Comparison of ENCODE assay signal across 8 cellular contexts in genomic region chr1:52404975-52405338, GRCh38. TPM values are rescaled to one million over a fixed set of nuclear protein-coding genes. Genes with fewer than 3 reads are reported as not detected.
DNase-seq lines count a peak whose midpoint lies in the region; ATAC-seq and TF ChIP-seq lines count a peak whose summit lies in the region.

No MANE protein-coding gene starts in this region.

- H3K9ac ChIP-seq in GM23248: peak overlapping the region; percentile 97
- peak overlapping the region; percentile 99 for H3K9ac ChIP-seq in skeletal muscle satellite cell (ENCODE audit: low read depth, low read length)

- no peaks in the 10 kb centered on the region for H4K20me1 ChIP-seq in GM23248 (ENCODE audit: insufficient read depth)

- POLR2A ChIA-PET in WTC11 (lab: Charles Lee): interaction anchor here (0.5 to 1.9 kb wide), 15 partner anchors 12 to 349 kb away, joined by 3 to 16 read pairs (median 3); partner anchors contain the start of genes BTF3L4, CC2D1B, TUT4 and TXNDC12

- H3K9me3 ChIP-seq in GM23248 (ENCODE audit: low read depth) (no peaks in the 10 kb centered on the region), skeletal muscle satellite cell (replicated peaks; ENCODE audit: low read length) (no peaks in the 10 kb centered on the region)

- peaks cover 48% of the 10 kb centered on the region for H3K36me3 Mint-ChIP-seq in WTC11
- H3K36me3 Mint-ChIP-seq in glutamatergic neuron (ENCODE audit: unreplicated experiment): no peaks in the 10 kb centered on the region

- H2AFZ ChIP-seq in GM23248: peak overlapping the region; percentile 99

- WGBS in GM23248 (ENCODE audit: low coverage in 1 of 2, low lambda C conversion rate in 2 of 2, missing lambda C conversion rate in 2 of 2), 2 experiments: 4 to 6% methylated on average over 8 of the region's 8 CpGs

- peaks cover 23% of the 10 kb centered on the region for H3K4me1 Mint-ChIP-seq in WTC11
- H3K4me1 Mint-ChIP-seq in glutamatergic neuron (ENCODE audit: low read depth, unreplicated experiment): peaks cover 5% of the 10 kb centered on the region

- H3K27me3 Mint-ChIP-seq in WTC11 (ENCODE audit: low read depth) (no peaks in the 10 kb centered on the region), glutamatergic neuron (ENCODE audit: unreplicated experiment) (peaks cover 2% of the 10 kb centered on the region)

- H3K27ac Mint-ChIP-seq in WTC11: peak overlapping the region; percentile 100
- H3K27ac Mint-ChIP-seq in glutamatergic neuron (ENCODE audit: unreplicated experiment): peak overlapping the region; percentile 85

- H3K4me3 Mint-ChIP-seq in WTC11 (peak overlapping the region; percentile 100), glutamatergic neuron (ENCODE audit: unreplicated experiment) (peak overlapping the region; percentile 100)

- peaks cover 59% of the 10 kb centered on the region for H3K79me2 ChIP-seq in GM23248 (ENCODE audit: insufficient read depth)

- DNase-seq in GM23248 (no peak), WTC11 (ENCODE audit: low spot score) (no peak), glutamatergic neuron (no peak), A172 (ENCODE audit: low spot score) (no peak), NCI-H82 (lab: John Stamatoyannopoulos, UW) (no peak)

- no peaks in the 10 kb centered on the region for H3K9me2 ChIP-seq in GM23248 (ENCODE audit: insufficient read depth)

- H3K27me3 ChIP-seq in GM23248 (replicated peaks; ENCODE audit: insufficient read depth): no peaks in the 10 kb centered on the region
- H3K27me3 ChIP-seq in skeletal muscle satellite cell (ENCODE audit: control insufficient read depth, insufficient read depth, low read length): no peaks in the 10 kb centered on the region

- TF ChIP-seq CTCF in WTC11 (IDR thresholded peaks at IDR 0.05) (no peak), glutamatergic neuron (IDR thresholded peaks at IDR 0.05; ENCODE audit: partially characterized antibody, unreplicated experiment) (no peak)

- peaks cover 11% of the 10 kb centered on the region for H3K4me1 ChIP-seq in GM23248 (ENCODE audit: insufficient read depth)
- peaks cover 13% of the 10 kb centered on the region for H3K4me1 ChIP-seq in skeletal muscle satellite cell (ENCODE audit: control insufficient read depth, insufficient read depth, low read length)

- CTCF ChIA-PET in WTC11 (lab: Charles Lee): interaction anchor here (0.6 to 1.6 kb wide), 3 partner anchors 148 to 282 kb away, joined by 4 to 13 read pairs (median 4); partner anchors contain the start of gene TUT4

- H3F3A ChIP-seq in GM23248 (ENCODE audit: insufficient read depth): no peaks in the 10 kb centered on the region

- H3K4me3 ChIP-seq in GM23248 (peak overlapping the region; percentile 100), skeletal muscle satellite cell (ENCODE audit: low read length) (peak overlapping the region; percentile 97)

- in situ Hi-C loops in GM23248 (cut with MboI): no loop called here

- no peaks in the 10 kb centered on the region for H3K9me3 Mint-ChIP-seq in WTC11
- H3K9me3 Mint-ChIP-seq in glutamatergic neuron (ENCODE audit: unreplicated experiment): peaks cover 1% of the 10 kb centered on the region

- peak overlapping the region; percentile 89 for H3K27ac ChIP-seq in GM23248

- peak overlapping the region; percentile 99 for H3K4me2 ChIP-seq in GM23248 (ENCODE audit: unreplicated experiment)
- H3K4me2 ChIP-seq in skeletal muscle satellite cell (ENCODE audit: low read length): peak overlapping the region; percentile 95

- H3K36me3 ChIP-seq in GM23248 (ENCODE audit: low read depth) (peaks cover 26% of the 10 kb centered on the region; the same call in 1 of the 2 replicates), skeletal muscle satellite cell (ENCODE audit: insufficient read depth, low read length) (peaks cover 37% of the 10 kb centered on the region)

- ATAC-seq in WTC11 (no peak), HG02840 (IDR thresholded peaks at IDR 0.05; ENCODE audit: low FRiP score, unreplicated experiment) (no peak), HG02973 (IDR thresholded peaks at IDR 0.05; ENCODE audit: unreplicated experiment) (no peak)

TF ChIP-seq in WTC11, 78 proteins besides CTCF, POLR2A, EP300 and RAD21 (continues in another document):
- TF ChIP-seq FOXJ3 (CRISPR knock-in tag; IDR thresholded peaks at IDR 0.05; ENCODE audit: borderline replicate concordance) (no peak), ZNF423 (CRISPR knock-in tag; IDR thresholded peaks at IDR 0.05) (no peak), NFYB (CRISPR knock-in tag; conservative IDR thresholded peaks at IDR 0.05; ENCODE audit: low read depth) (no peak), AR (CRISPR knock-in tag; IDR thresholded peaks at IDR 0.05) (no peak), OVOL2 (CRISPR knock-in tag; IDR thresholded peaks at IDR 0.05; ENCODE audit: borderline replicate concordance) (no peak), TEAD1 (CRISPR knock-in tag; IDR thresholded peaks at IDR 0.05) (no peak), SMAD3 (CRISPR knock-in tag; IDR thresholded peaks at IDR 0.05; ENCODE audit: borderline replicate concordance) (no peak), KAT7 (CRISPR knock-in tag; IDR thresholded peaks at IDR 0.05; ENCODE audit: borderline replicate concordance) (no peak)
- TF ChIP-seq, protein P1, sequence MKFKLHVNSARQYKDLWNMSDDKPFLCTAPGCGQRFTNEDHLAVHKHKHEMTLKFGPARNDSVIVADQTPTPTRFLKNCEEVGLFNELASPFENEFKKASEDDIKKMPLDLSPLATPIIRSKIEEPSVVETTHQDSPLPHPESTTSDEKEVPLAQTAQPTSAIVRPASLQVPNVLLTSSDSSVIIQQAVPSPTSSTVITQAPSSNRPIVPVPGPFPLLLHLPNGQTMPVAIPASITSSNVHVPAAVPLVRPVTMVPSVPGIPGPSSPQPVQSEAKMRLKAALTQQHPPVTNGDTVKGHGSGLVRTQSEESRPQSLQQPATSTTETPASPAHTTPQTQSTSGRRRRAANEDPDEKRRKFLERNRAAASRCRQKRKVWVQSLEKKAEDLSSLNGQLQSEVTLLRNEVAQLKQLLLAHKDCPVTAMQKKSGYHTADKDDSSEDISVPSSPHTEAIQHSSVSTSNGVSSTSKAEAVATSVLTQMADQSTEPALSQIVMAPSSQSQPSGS (CRISPR knock-in tag; IDR thresholded peaks at IDR 0.05; ENCODE audit: borderline replicate concordance, low read depth): no peak
- TF ChIP-seq, protein P2, sequence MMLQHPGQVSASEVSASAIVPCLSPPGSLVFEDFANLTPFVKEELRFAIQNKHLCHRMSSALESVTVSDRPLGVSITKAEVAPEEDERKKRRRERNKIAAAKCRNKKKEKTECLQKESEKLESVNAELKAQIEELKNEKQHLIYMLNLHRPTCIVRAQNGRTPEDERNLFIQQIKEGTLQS (CRISPR knock-in tag; conservative IDR thresholded peaks at IDR 0.05): no peak
- TF ChIP-seq, protein P3, sequence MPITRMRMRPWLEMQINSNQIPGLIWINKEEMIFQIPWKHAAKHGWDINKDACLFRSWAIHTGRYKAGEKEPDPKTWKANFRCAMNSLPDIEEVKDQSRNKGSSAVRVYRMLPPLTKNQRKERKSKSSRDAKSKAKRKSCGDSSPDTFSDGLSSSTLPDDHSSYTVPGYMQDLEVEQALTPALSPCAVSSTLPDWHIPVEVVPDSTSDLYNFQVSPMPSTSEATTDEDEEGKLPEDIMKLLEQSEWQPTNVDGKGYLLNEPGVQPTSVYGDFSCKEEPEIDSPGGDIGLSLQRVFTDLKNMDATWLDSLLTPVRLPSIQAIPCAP (CRISPR knock-in tag; IDR thresholded peaks at IDR 0.05): no peak

RNA-seq across cellular contexts. Expression of gene PRPF38A, which starts 0.6 kb away (rescaled TPM):
- 6.1 and 14.8 TPM in 2 replicates for total RNA-seq in GM23248 (2014; rRNA removed; shearing (Covaris generic))
- 27.0 and 27.3 TPM in 2 replicates for polyA plus RNA-seq in GM23248 (2016; fragmentation: Nextera tagmentation; extraction: Ambion mirVana)
- 59.6 to 62.4 TPM (median 59.7 TPM) in 3 replicates for total RNA-seq in WTC11 (2021)
- total RNA-seq in glutamatergic neuron (ENCODE audit: unreplicated experiment): 41.6 TPM
- 7.1 and 10.0 TPM in 2 replicates for total RNA-seq in skeletal muscle satellite cell (2012; rRNA removed)
- 10.1 and 10.2 TPM in 2 replicates for total RNA-seq in A172 (2014; rRNA removed; shearing (Covaris generic))

RNA-seq across cellular contexts. Expression of gene ORC1, which starts 0.7 kb away (rescaled TPM):
- total RNA-seq in GM23248 (2014; rRNA removed; shearing (Covaris generic)): 1.9 and 3.4 TPM in 2 replicates
- 1.4 and 1.9 TPM in 2 replicates for polyA plus RNA-seq in GM23248 (2016; fragmentation: Nextera tagmentation; extraction: Ambion mirVana)
- total RNA-seq in WTC11 (2021) (33.6 to 45.2 TPM (median 34.0 TPM) in 3 replicates), glutamatergic neuron (ENCODE audit: unreplicated experiment) (3.4 TPM)
- total RNA-seq in skeletal muscle satellite cell (2012; rRNA removed): 7.4 and 10.7 TPM in 2 replicates
- 21.1 and 24.3 TPM in 2 replicates for total RNA-seq in A172 (2014; rRNA removed; shearing (Covaris generic))

RNA-seq across cellular contexts. Expression of gene CC2D1B, which starts 39.0 kb away (rescaled TPM):
- total RNA-seq in GM23248 (2014; rRNA removed; shearing (Covaris generic)): 29.6 and 37.2 TPM in 2 replicates
- polyA plus RNA-seq in GM23248 (2016; fragmentation: Nextera tagmentation; extraction: Ambion mirVana): 12.6 and 13.2 TPM in 2 replicates
- total RNA-seq in WTC11 (2021) (12.8 to 22.6 TPM (median 14.9 TPM) in 3 replicates), glutamatergic neuron (ENCODE audit: unreplicated experiment) (54.9 TPM)
- 20.8 and 24.6 TPM in 2 replicates for total RNA-seq in skeletal muscle satellite cell (2012; rRNA removed)
- total RNA-seq in A172 (2014; rRNA removed; shearing (Covaris generic)): 44.3 and 48.9 TPM in 2 replicates
